7 cellular contexts compared by ENCODE assay signal in genomic region chr11:37957717-37958116, GRCh38.
"Had no signal": no experiment of that assay in that cellular context is flagged by ENCODE, and none has a peak within 500 bp of the region (broad histone marks: within the 10 kb centered on the region; RNA-seq: fewer than 3 reads in every experiment).

No MANE protein-coding gene starts in this region.

- H3K27ac ChIP-seq: HL-60, KMS-11 had no signal

- DNase-seq: IMR-90, KBM-7, KG1 had no signal

- FAIRE-seq: HepG2, HTR-8/SVneo had no signal

- H3K9ac ChIP-seq: KMS-11 had no signal

- ATAC-seq: HepG2 had no signal

- H3K4me2 ChIP-seq: KMS-11 had no signal
